ENCODE assay signal across 11 cellular contexts in genomic region chr19:2337329-2337707, GRCh38. TPM values are rescaled to one million over a fixed set of nuclear protein-coding genes. Genes with fewer than 3 reads are reported as not detected.
DNase-seq lines count a peak whose midpoint lies in the region; TF ChIP-seq lines count a peak whose summit lies in the region.
"Had no signal": no experiment of that assay in that cellular context is flagged by ENCODE, and none has a peak within 500 bp of the region (broad histone marks: within the 10 kb centered on the region; RNA-seq: fewer than 3 reads in every experiment).

No MANE protein-coding gene starts in this region.

- no TSS peak for BruUV-seq in MCF 10A (replicated peaks; lab: Mats Ljungman, UMichigan)

- no peak overlapping the region for H3K4me3 Mint-ChIP-seq in activated T-helper 1 cell treated with anti-CD3 and anti-CD28 coated beads, Interleukin-12 subunit alpha, Interleukin-12 subunit beta, Interleukin-2, Interleukin-4 antibody, amounts not matched to agents 30 ng/mL and 10 ng/mL and 1 ng/mL, durations not matched to agents 14 hours and 24 hours and 36 hours
- no peak overlapping the region for H3K4me3 Mint-ChIP-seq in MCF 10A (ENCODE audit: unreplicated experiment)

- DNase-seq in D341Med (ENCODE audit: low spot score) (peak; percentile 69), NCI-H69 (lab: John Stamatoyannopoulos, UW) (peak; percentile 21), fibroblast of gingiva (ENCODE audit: low read depth) (peak; percentile 10), occipital lobe (lab: John Stamatoyannopoulos, UW) (peak; percentile 60), GM10266 (ENCODE audit: extremely low spot score) (no peak), MCF 10A (ENCODE audit: unreplicated experiment) (no peak)
- no peak for DNase-seq in activated CD8-positive, alpha-beta memory T cell treated with anti-CD3 and anti-CD28 coated beads for 24 hours
- DNase-seq in activated T-helper 1 cell treated with anti-CD3 and anti-CD28 coated beads, Interleukin-12 subunit alpha, Interleukin-12 subunit beta, Interleukin-2, Interleukin-4 antibody, amounts not matched to agents 30 ng/mL and 10 ng/mL and 1 ng/mL, durations not matched to agents 14 hours and 24 hours and 36 hours (ENCODE audit: low spot score) = no peak
- DNase-seq: OCI-M1 had no signal

- intact Hi-C loops in activated T-helper 1 cell treated with anti-CD3 and anti-CD28 coated beads, Interleukin-12 subunit alpha, Interleukin-12 subunit beta, Interleukin-2, Interleukin-4 antibody, amounts not matched to agents 30 ng/mL and 10 ng/mL and 1 ng/mL, durations not matched to agents 14 hours and 24 hours and 36 hours (cut with micrococcal nuclease) = no loop called here
- intact Hi-C loops in MCF 10A (cut with micrococcal nuclease) = no loop called here

- no peak overlapping the region for H3K27ac Mint-ChIP-seq in activated T-helper 1 cell treated with anti-CD3 and anti-CD28 coated beads, Interleukin-12 subunit alpha, Interleukin-12 subunit beta, Interleukin-2, Interleukin-4 antibody, amounts not matched to agents 30 ng/mL and 10 ng/mL and 1 ng/mL, durations not matched to agents 14 hours and 24 hours and 36 hours
- H3K27ac Mint-ChIP-seq in MCF 10A (ENCODE audit: low read depth, unreplicated experiment) = no peak overlapping the region

- CTCF ChIA-PET in MCF 10A (lab: Yijun Ruan, JAX) = no interaction called here

- H3K9me3 Mint-ChIP-seq in activated T-helper 1 cell treated with anti-CD3 and anti-CD28 coated beads, Interleukin-12 subunit alpha, Interleukin-12 subunit beta, Interleukin-2, Interleukin-4 antibody, amounts not matched to agents 30 ng/mL and 10 ng/mL and 1 ng/mL, durations not matched to agents 14 hours and 24 hours and 36 hours = peaks cover 8% of the 10 kb centered on the region
- no peaks in the 10 kb centered on the region for H3K9me3 Mint-ChIP-seq in MCF 10A (ENCODE audit: unreplicated experiment)

- TF ChIP-seq CTCF in GM10266 (IDR thresholded peaks at IDR 0.05; ENCODE audit: control insufficient read depth, insufficient read depth, low read depth, missing control alignments) = no peak
- no peak for TF ChIP-seq CTCF in MCF 10A (IDR thresholded peaks at IDR 0.05; ENCODE audit: unreplicated experiment)

- no peaks in the 10 kb centered on the region for H3K27me3 Mint-ChIP-seq in activated T-helper 1 cell treated with anti-CD3 and anti-CD28 coated beads, Interleukin-12 subunit alpha, Interleukin-12 subunit beta, Interleukin-2, Interleukin-4 antibody, amounts not matched to agents 30 ng/mL and 10 ng/mL and 1 ng/mL, durations not matched to agents 14 hours and 24 hours and 36 hours (ENCODE audit: insufficient read depth)
- no peaks in the 10 kb centered on the region for H3K27me3 Mint-ChIP-seq in MCF 10A (ENCODE audit: insufficient read depth, unreplicated experiment)

- POLR2A ChIA-PET in MCF 10A (lab: Yijun Ruan, JAX) = interaction anchor here (1.3 kb wide), 1 partner anchor 37 kb away, joined by 3 read pairs; no protein-coding TSS in a partner anchor

- H3K36me3 Mint-ChIP-seq in activated T-helper 1 cell treated with anti-CD3 and anti-CD28 coated beads, Interleukin-12 subunit alpha, Interleukin-12 subunit beta, Interleukin-2, Interleukin-4 antibody, amounts not matched to agents 30 ng/mL and 10 ng/mL and 1 ng/mL, durations not matched to agents 14 hours and 24 hours and 36 hours (ENCODE audit: low read depth) = peaks cover 9% of the 10 kb centered on the region
- H3K36me3 Mint-ChIP-seq in MCF 10A (ENCODE audit: insufficient read depth, unreplicated experiment) = peaks cover 18% of the 10 kb centered on the region

- peaks cover 12% of the 10 kb centered on the region for H3K4me1 Mint-ChIP-seq in activated T-helper 1 cell treated with anti-CD3 and anti-CD28 coated beads, Interleukin-12 subunit alpha, Interleukin-12 subunit beta, Interleukin-2, Interleukin-4 antibody, amounts not matched to agents 30 ng/mL and 10 ng/mL and 1 ng/mL, durations not matched to agents 14 hours and 24 hours and 36 hours (ENCODE audit: low read depth)
- H3K4me1 Mint-ChIP-seq in MCF 10A (ENCODE audit: insufficient read depth, unreplicated experiment) = no peaks in the 10 kb centered on the region

RNA-seq across cellular contexts. Expression of gene SPPL2B, which starts 8.8 kb away (rescaled TPM):
- 22.6 TPM for total RNA-seq in occipital lobe
- 71.2 and 71.4 TPM in 2 replicates for total RNA-seq in activated T-helper 1 cell treated with anti-CD3 and anti-CD28 coated beads, Interleukin-12 subunit alpha, Interleukin-12 subunit beta, Interleukin-2, Interleukin-4 antibody, amounts not matched to agents 30 ng/mL and 10 ng/mL and 1 ng/mL, durations not matched to agents 14 hours and 24 hours and 36 hours
- total RNA-seq in MCF 10A (2022) = 70.1 and 70.9 TPM in 2 replicates

RNA-seq across cellular contexts. Expression of gene LSM7, which starts 8.9 kb away (rescaled TPM):
- total RNA-seq in occipital lobe = 61.6 TPM
- total RNA-seq in activated T-helper 1 cell treated with anti-CD3 and anti-CD28 coated beads, Interleukin-12 subunit alpha, Interleukin-12 subunit beta, Interleukin-2, Interleukin-4 antibody, amounts not matched to agents 30 ng/mL and 10 ng/mL and 1 ng/mL, durations not matched to agents 14 hours and 24 hours and 36 hours = 180 and 193 TPM in 2 replicates
- total RNA-seq in MCF 10A (2022) = 135 and 152 TPM in 2 replicates

RNA-seq across cellular contexts. Expression of gene TMPRSS9, which starts 22.7 kb away (rescaled TPM):
- total RNA-seq in occipital lobe (0.16 TPM), MCF 10A (2022) (not detected in 2 replicates)
- total RNA-seq in activated T-helper 1 cell treated with anti-CD3 and anti-CD28 coated beads, Interleukin-12 subunit alpha, Interleukin-12 subunit beta, Interleukin-2, Interleukin-4 antibody, amounts not matched to agents 30 ng/mL and 10 ng/mL and 1 ng/mL, durations not matched to agents 14 hours and 24 hours and 36 hours = not detected in 2 replicates
- total RNA-seq: activated CD8-positive, alpha-beta memory T cell treated with anti-CD3 and anti-CD28 coated beads for 36 hours; HT1080 had no signal

RNA-seq across cellular contexts. Expression of gene LINGO3, which starts 29.4 kb away (rescaled TPM):
- total RNA-seq in occipital lobe = 0.62 TPM
- 0.18 and 0.24 TPM in 2 replicates for total RNA-seq in activated T-helper 1 cell treated with anti-CD3 and anti-CD28 coated beads, Interleukin-12 subunit alpha, Interleukin-12 subunit beta, Interleukin-2, Interleukin-4 antibody, amounts not matched to agents 30 ng/mL and 10 ng/mL and 1 ng/mL, durations not matched to agents 14 hours and 24 hours and 36 hours
- total RNA-seq in MCF 10A (2022) = not detected in 2 replicates
- total RNA-seq: HT1080 had no signal

RNA-seq across cellular contexts. Expression of gene PEAK3, which starts 55.3 kb away (rescaled TPM):
- not detected for total RNA-seq in occipital lobe
- 0.07 and 0.16 TPM in 2 replicates for total RNA-seq in activated T-helper 1 cell treated with anti-CD3 and anti-CD28 coated beads, Interleukin-12 subunit alpha, Interleukin-12 subunit beta, Interleukin-2, Interleukin-4 antibody, amounts not matched to agents 30 ng/mL and 10 ng/mL and 1 ng/mL, durations not matched to agents 14 hours and 24 hours and 36 hours
- total RNA-seq in MCF 10A (2022) = not detected in 2 replicates

Comparison
In these comparisons a context has a peak if more than half of its experiments do, and no peak if none do; other contexts are left out.
1. DNase-seq: peak in D341Med (single experiment), NCI-H69 (single experiment), fibroblast of gingiva (single experiment) and occipital lobe (single experiment); none in GM10266 (single experiment), activated CD8-positive, alpha-beta memory T cell treated with anti-CD3 and anti-CD28 coated beads for 24 hours (single experiment), activated T-helper 1 cell treated with anti-CD3 and anti-CD28 coated beads, Interleukin-12 subunit alpha, Interleukin-12 subunit beta, Interleukin-2, Interleukin-4 antibody, amounts not matched to agents 30 ng/mL and 10 ng/mL and 1 ng/mL, durations not matched to agents 14 hours and 24 hours and 36 hours (single experiment) and MCF 10A (single experiment).